10 cellular contexts compared by ENCODE assay signal in the genomic region with DNA sequence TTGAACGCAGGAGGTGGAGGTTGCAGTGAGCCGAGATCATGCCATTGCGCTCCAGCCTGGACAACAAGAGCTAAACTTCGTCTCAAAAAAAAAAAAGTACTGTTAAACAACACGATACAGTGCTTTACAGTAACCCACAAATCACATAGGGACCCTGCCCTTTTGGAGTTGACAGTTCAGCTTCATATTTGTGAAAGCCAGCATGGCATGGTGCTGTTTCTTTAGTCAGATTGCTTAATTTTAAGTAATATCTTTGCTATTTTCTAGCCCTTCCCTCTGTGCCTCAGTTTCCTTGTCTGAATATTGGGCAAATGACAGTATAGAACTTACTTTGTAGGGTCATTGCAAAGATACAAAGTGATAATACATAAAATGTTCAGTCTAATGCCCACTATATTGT.
"Had no signal": no experiment of that assay in that cellular context is flagged by ENCODE, and none has a peak within 500 bp of the region (broad histone marks: within the 10 kb centered on the region; RNA-seq: fewer than 3 reads in every experiment).

No MANE protein-coding gene starts in this region.

- H3K27me3 Mint-ChIP-seq: naive B cell had no signal

- H3K9me3 ChIP-seq: esophagus squamous epithelium, upper lobe of left lung had no signal

- DNase-seq: brain microvascular endothelial cell; cortex of kidney; effector CD4-positive, alpha-beta T cell; esophagus squamous epithelium; islet precursor cell; naive B cell; retina; stimulated activated CD4-positive, alpha-beta T cell treated with anti-CD3 and anti-CD28 coated beads, Interleukin-4, amount 100 ng/mL, for 1 hour; stimulated activated naive CD4-positive, alpha-beta T cell treated with Interleukin-2 at 50 U/mL for 16 hours; upper lobe of left lung had no signal

- H3K9me3 Mint-ChIP-seq: naive B cell had no signal
